ENCODE assay signal across 15 cellular contexts in genomic region chr20:59829415-59830106, GRCh38.
DNase-seq lines count a peak whose midpoint lies in the region; ATAC-seq, FAIRE-seq and TF ChIP-seq lines count a peak whose summit lies in the region.
"Had no signal": no experiment of that assay in that cellular context is flagged by ENCODE, and none has a peak within 500 bp of the region (broad histone marks: within the 10 kb centered on the region; RNA-seq: fewer than 3 reads in every experiment).

No MANE protein-coding gene starts in this region.

- H3K27me3 ChIP-seq in BLaER1 treated with 17β-estradiol and CSF1 and Interleukin-3, amounts not matched to agents 10 nM and 100 nM, result no peaks in the 10 kb centered on the region
- H3K27me3 ChIP-seq: brain microvascular endothelial cell, vagina had no signal

- peaks cover 0 to 99% (median 74%) of the 10 kb centered on the region in 11 experiments; a peak in 16 of 22 replicates for H4K20me1 ChIP-seq in BLaER1 treated with 17β-estradiol and CSF1 and Interleukin-3, amounts not matched to agents 10 nM and 100 nM

- H3K9me3 ChIP-seq in BLaER1 treated with 17β-estradiol and CSF1 and Interleukin-3, amounts not matched to agents 10 nM and 100 nM (replicated peaks in 1 of 11), result no peaks in the 10 kb centered on the region
- H3K9me3 ChIP-seq: vagina had no signal

- H3K4me3 ChIP-seq in BLaER1 treated with 17β-estradiol and CSF1 and Interleukin-3, amounts not matched to agents 10 nM and 100 nM, result no peak overlapping the region
- H3K4me3 ChIP-seq: skin epidermis, vagina had no signal

- peak overlapping the region in 9 of 11 experiments; percentile 6 to 75 (median 44); a peak in 11 of 22 replicates for H3K4me2 ChIP-seq in BLaER1 treated with 17β-estradiol and CSF1 and Interleukin-3, amounts not matched to agents 10 nM and 100 nM

- H3K4me1 ChIP-seq in BLaER1 treated with 17β-estradiol and CSF1 and Interleukin-3, amounts not matched to agents 10 nM and 100 nM, result peaks cover 18 to 83% (median 66%) of the 10 kb centered on the region in 10 experiments

- H3K27ac ChIP-seq in BLaER1 treated with 17β-estradiol and CSF1 and Interleukin-3, amounts not matched to agents 10 nM and 100 nM, result no peak overlapping the region; a peak in 1 of 22 replicates
- H3K27ac ChIP-seq: brain microvascular endothelial cell, skin epidermis, vagina had no signal

- no peak for TF ChIP-seq POLR2A in GM12891 (IDR thresholded peaks at IDR 0.05; ENCODE audit: low read depth, low read length)

- peaks cover 0 to 99% (median 76%) of the 10 kb centered on the region in 11 experiments; a peak in 16 of 22 replicates for H3K36me3 ChIP-seq in BLaER1 treated with 17β-estradiol and CSF1 and Interleukin-3, amounts not matched to agents 10 nM and 100 nM
- H3K36me3 ChIP-seq: brain microvascular endothelial cell, vagina had no signal

- no peak overlapping the region for H3K9ac ChIP-seq in BLaER1 treated with 17β-estradiol and CSF1 and Interleukin-3, amounts not matched to agents 10 nM and 100 nM

- no peak for FAIRE-seq in GM12891 (lab: Jason Lieb, UNC)
- FAIRE-seq: GM12892 had no signal

- DNase-seq in GM12891 (ENCODE audit: insufficient read length, low spot score) (no peak), ecto neural progenitor cell (ENCODE audit: low spot score) (peak; percentile 35), occipital lobe (lab: John Stamatoyannopoulos, UW) (peak; percentile 61), pons (ENCODE audit: low spot score) (no peak), SHP77 treated with DMSO at 0.1 percent for 48 hours (lab: John Stamatoyannopoulos, UW) (no peak)
- DNase-seq: activated B cell treated with CpG ODN at 0.5 μM for 24 hours; brain microvascular endothelial cell; stimulated activated naive CD8-positive, alpha-beta T cell treated with anti-CD3 and anti-CD28 coated beads, Interleukin-15, Interleukin-2, amounts not matched to agents 100 U/mL and 50 U/mL, for 24 hours; SW 1271 had no signal

- no peak for ATAC-seq in HG03439 (IDR thresholded peaks at IDR 0.05; ENCODE audit: unreplicated experiment)
- ATAC-seq: activated naive CD4-positive, alpha-beta T cell treated with anti-CD3 and anti-CD28 coated beads, Interleukin-2, amount 50 U/mL, for 72 hours; stimulated activated naive CD8-positive, alpha-beta T cell treated with anti-CD3 and anti-CD28 coated beads, Interleukin-15, Interleukin-2, amounts not matched to agents 100 U/mL and 50 U/mL, for 24 hours had no signal

TF ChIP-seq in GM12891, 5 proteins besides CTCF, POLR2A, EP300 and RAD21:
- TF ChIP-seq POU2F2 (IDR thresholded peaks at IDR 0.05; ENCODE audit: low read depth, low read length) (no peak), SPI1 (IDR thresholded peaks at IDR 0.05; ENCODE audit: low read depth, low read length) (0 out of 2 replicates have a peak, but pooled peaks have one; percentile 15)

Comparison
In these comparisons a context has a peak if more than half of its experiments do, and no peak if none do; other contexts are left out.
1. DNase-seq: peak in ecto neural progenitor cell (single experiment) and occipital lobe (single experiment); none in GM12891 (single experiment), pons (single experiment) and SHP77 treated with DMSO at 0.1 percent for 48 hours (single experiment).